Comparison of ENCODE assay signal across 17 cellular contexts in genomic region chr7:94710256-94710655, GRCh38.
"Had no signal": no experiment of that assay in that cellular context is flagged by ENCODE, and none has a peak within 500 bp of the region (broad histone marks: within the 10 kb centered on the region; RNA-seq: fewer than 3 reads in every experiment).

No MANE protein-coding gene starts in this region.

- H3K9me3 ChIP-seq: ascending aorta, lower lobe of right lung, right atrium auricular region, tibial nerve had no signal

- DNase-seq: activated CD4-positive, alpha-beta T cell treated with anti-CD3 and anti-CD28 coated beads, Interleukin-2, amount 50 U/mL, for 1 hour; activated CD8-positive, alpha-beta memory T cell treated with anti-CD3 and anti-CD28 coated beads, Interleukin-2, amount 50 U/mL, for 4 hours; activated effector memory CD4-positive, alpha-beta T cell treated with Interleukin-2 at 50 U/mL for 16 hours; activated naive CD4-positive, alpha-beta T cell treated with anti-CD3 and anti-CD28 coated beads, Interleukin-2, amount 10 ng/mL, durations not matched to agents 7 days and 5 days; activated T-cell treated with anti-CD3 and anti-CD28 coated beads, Interleukin-2, amount 50 U/mL, for 48 hours; lower lobe of right lung; stimulated activated naive CD8-positive, alpha-beta T cell treated with anti-CD3 and anti-CD28 coated beads, Interleukin-15, Interleukin-2, amounts not matched to agents 100 U/mL and 50 U/mL, for 24 hours; T-cell; T-helper 9 cell had no signal

- H3K36me3 Mint-ChIP-seq: activated naive CD4-positive, alpha-beta T cell treated with anti-CD3 and anti-CD28 coated beads, Interleukin-2, amount 10 ng/mL, durations not matched to agents 7 days and 5 days; natural killer cell treated with Interleukin-12 subunit alpha and Interleukin-12 subunit beta and Interleukin-15 and Interleukin-18, amount 100 ng/mL, for 72 hours; T-cell had no signal

- H3K4me3 Mint-ChIP-seq: activated naive CD4-positive, alpha-beta T cell treated with anti-CD3 and anti-CD28 coated beads, Interleukin-2, amount 10 ng/mL, durations not matched to agents 7 days and 5 days; natural killer cell treated with Interleukin-12 subunit alpha and Interleukin-12 subunit beta and Interleukin-15 and Interleukin-18, amount 100 ng/mL, for 72 hours; T-cell had no signal

- H3K27me3 ChIP-seq: ascending aorta, cardiac muscle cell, right atrium auricular region, tibial nerve had no signal

- H3K4me3 ChIP-seq: ascending aorta, cardiac muscle cell, lower lobe of right lung, right atrium auricular region, skin epidermis, tibial nerve had no signal

- H3K4me1 ChIP-seq: ascending aorta, lower lobe of right lung, right atrium auricular region, tibial nerve had no signal

- H3K27ac ChIP-seq: ascending aorta, cardiac muscle cell, lower lobe of right lung, right atrium auricular region, skin epidermis, tibial nerve had no signal

- H3K27ac Mint-ChIP-seq: activated naive CD4-positive, alpha-beta T cell treated with anti-CD3 and anti-CD28 coated beads, Interleukin-2, amount 10 ng/mL, durations not matched to agents 7 days and 5 days; natural killer cell treated with Interleukin-12 subunit alpha and Interleukin-12 subunit beta and Interleukin-15 and Interleukin-18, amount 100 ng/mL, for 72 hours; T-cell had no signal

- H3K27me3 Mint-ChIP-seq: activated naive CD4-positive, alpha-beta T cell treated with anti-CD3 and anti-CD28 coated beads, Interleukin-2, amount 10 ng/mL, durations not matched to agents 7 days and 5 days; T-cell had no signal

- H3K36me3 ChIP-seq: ascending aorta, cardiac muscle cell, lower lobe of right lung, right atrium auricular region, tibial nerve had no signal

- H3K4me1 Mint-ChIP-seq: activated naive CD4-positive, alpha-beta T cell treated with anti-CD3 and anti-CD28 coated beads, Interleukin-2, amount 10 ng/mL, durations not matched to agents 7 days and 5 days; T-cell had no signal

- ATAC-seq: activated CD4-positive, CD25-positive, alpha-beta regulatory T cell treated with anti-CD3 and anti-CD28 coated beads, Interleukin-2, amount 50 U/mL, for 24 hours; lower lobe of right lung; natural killer cell treated with Interleukin-12 subunit alpha and Interleukin-12 subunit beta and Interleukin-15 and Interleukin-18, amount 100 ng/mL, for 72 hours; SK-N-SH treated with all-trans-retinoic acid at 6 μM for 48 hours; stimulated activated naive CD8-positive, alpha-beta T cell treated with anti-CD3 and anti-CD28 coated beads, Interleukin-15, Interleukin-2, amounts not matched to agents 100 U/mL and 50 U/mL, for 24 hours; T-cell had no signal

- H3K9me3 Mint-ChIP-seq: activated naive CD4-positive, alpha-beta T cell treated with anti-CD3 and anti-CD28 coated beads, Interleukin-2, amount 10 ng/mL, durations not matched to agents 7 days and 5 days; natural killer cell treated with Interleukin-12 subunit alpha and Interleukin-12 subunit beta and Interleukin-15 and Interleukin-18, amount 100 ng/mL, for 72 hours; T-cell had no signal
